In genomic region chr15:29671308-29671981, GRCh38 we compare ENCODE assay signal across 12 cellular contexts.
DNase-seq lines count a peak whose midpoint lies in the region; ATAC-seq lines count a peak whose summit lies in the region.
"Had no signal": no experiment of that assay in that cellular context is flagged by ENCODE, and none has a peak within 500 bp of the region (broad histone marks: within the 10 kb centered on the region; RNA-seq: fewer than 3 reads in every experiment).

No MANE protein-coding gene starts in this region.

- H3K9ac ChIP-seq in duodenal mucosa (ENCODE audit: low read depth in 1 of 2, low read length in 2 of 2) (peak overlapping the region; percentile 26 to 51), mucosa of stomach (ENCODE audit: low read length) (peak overlapping the region; percentile 47)

- peak; percentile 28 for DNase-seq in AG08395 (ENCODE audit: low spot score)
- peak; percentile 72 for DNase-seq in MG63
- DNase-seq in NK-92 treated with Interleukin-12 subunit alpha and Interleukin-12 subunit beta, amount 100 ng/mL, for 24 hours (lab: John Stamatoyannopoulos, UW) = no peak
- no peak for DNase-seq in NCI-H446 (lab: John Stamatoyannopoulos, UW)
- DNase-seq: activated B cell treated with CpG ODN at 0.5 μM for 24 hours; effector memory CD8-positive, alpha-beta T cell; left cardiac atrium had no signal

- peaks cover 12 to 14% of the 10 kb centered on the region in 2 donors for H3K4me1 ChIP-seq in duodenal mucosa (ENCODE audit: control insufficient read depth in 1 of 2, insufficient read depth in 2 of 2, low read length in 2 of 2)
- peaks cover 40% of the 10 kb centered on the region for H3K4me1 ChIP-seq in mucosa of stomach (ENCODE audit: control insufficient read depth, insufficient read depth, low read length)

- H3K9me3 ChIP-seq in MG63 (peaks cover 6% of the 10 kb centered on the region), duodenal mucosa (ENCODE audit: control insufficient read depth in 1 of 2, low read length in 2 of 2) (no peaks in the 10 kb centered on the region), mucosa of stomach (ENCODE audit: control insufficient read depth, low read length) (no peaks in the 10 kb centered on the region)
- H3K9me3 ChIP-seq: right atrium auricular region had no signal

- no peaks in the 10 kb centered on the region for H3K27me3 ChIP-seq in MG63
- H3K27me3 ChIP-seq in duodenal mucosa (ENCODE audit: control insufficient read depth in 1 of 2, insufficient read depth in 2 of 2, low read length in 2 of 2) = no peaks in the 10 kb centered on the region
- no peaks in the 10 kb centered on the region for H3K27me3 ChIP-seq in mucosa of stomach (ENCODE audit: control insufficient read depth, insufficient read depth, low read length)
- H3K27me3 ChIP-seq: right atrium auricular region had no signal

- H3K4me3 ChIP-seq in MG63 (peak overlapping the region; percentile 11; the same call in 1 of the 2 replicates), duodenal mucosa (ENCODE audit: low read depth in 1 of 2, low read length in 2 of 2) (peak overlapping the region in 1 of 2 donors; percentile 42), mucosa of stomach (ENCODE audit: low read length) (no peak overlapping the region)
- H3K4me3 ChIP-seq: right atrium auricular region had no signal

- ATAC-seq in HG03457 (IDR thresholded peaks at IDR 0.05; ENCODE audit: unreplicated experiment) (no peak), GM19035 (IDR thresholded peaks at IDR 0.05; ENCODE audit: unreplicated experiment) (no peak)
- ATAC-seq: effector memory CD8-positive, alpha-beta T cell had no signal

- H3K36me3 ChIP-seq in MG63 = no peaks in the 10 kb centered on the region
- no peaks in the 10 kb centered on the region for H3K36me3 ChIP-seq in duodenal mucosa (ENCODE audit: control insufficient read depth in 1 of 2, insufficient read depth in 2 of 2, low read length in 2 of 2)
- H3K36me3 ChIP-seq in mucosa of stomach (ENCODE audit: control insufficient read depth, insufficient read depth, low read length) = no peaks in the 10 kb centered on the region
- H3K36me3 ChIP-seq: right atrium auricular region had no signal

- H3K27ac ChIP-seq in duodenal mucosa (ENCODE audit: low read depth, low read length) = peak overlapping the region; percentile 61
- H3K27ac ChIP-seq: right atrium auricular region had no signal

Comparison
In these comparisons a context has a peak if more than half of its experiments do, and no peak if none do; other contexts are left out.
1. DNase-seq: peak in AG08395 (single experiment) and MG63 (single experiment); none in NK-92 treated with Interleukin-12 subunit alpha and Interleukin-12 subunit beta, amount 100 ng/mL, for 24 hours (single experiment) and NCI-H446 (0 of 2).